1 cellular context compared by ENCODE assay signal in the genomic region with DNA sequence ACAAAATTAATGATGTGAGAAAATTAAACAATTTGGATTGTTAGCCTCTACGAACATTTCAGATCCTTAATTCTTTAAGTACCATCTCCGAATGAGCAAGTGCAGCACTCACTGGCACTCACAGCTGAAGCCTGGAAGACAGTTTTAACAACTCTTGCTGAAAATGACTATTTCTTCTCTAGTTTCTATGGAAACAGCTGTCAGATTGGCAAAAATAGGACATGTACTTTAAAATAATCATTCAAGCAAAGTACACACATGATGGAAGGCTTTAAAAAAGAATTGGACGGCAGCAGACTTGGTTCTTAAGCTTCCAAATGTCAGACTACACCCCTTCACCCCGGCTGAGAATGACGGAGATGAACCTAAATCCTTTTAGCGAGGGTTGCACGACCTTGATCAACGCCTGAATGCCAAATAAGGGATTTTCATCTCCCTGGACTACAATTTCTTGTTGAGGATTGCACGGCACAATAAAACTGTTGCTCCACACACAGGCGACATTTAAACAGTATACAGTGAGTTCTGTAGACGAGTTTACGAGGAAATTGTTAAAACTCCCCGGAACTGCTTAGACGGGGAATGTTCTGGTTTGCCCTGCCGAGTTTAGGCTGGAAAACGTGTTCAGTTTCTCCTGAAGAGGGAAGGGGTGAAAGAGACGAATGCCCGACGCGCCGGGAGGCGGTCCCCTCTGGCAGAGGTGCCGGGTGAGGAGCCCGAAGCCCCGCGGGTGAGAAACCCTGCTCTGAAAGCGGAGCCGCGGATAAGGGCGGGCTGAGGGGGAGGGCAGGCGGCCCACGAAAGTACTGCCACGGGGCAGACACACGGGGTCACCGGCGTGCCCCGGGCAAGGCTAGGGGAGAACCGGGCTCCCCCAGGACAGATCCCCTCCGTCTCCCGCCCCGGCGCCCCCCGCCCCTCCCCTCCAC.
TF ChIP-seq lines count a peak whose summit lies in the region.

No MANE protein-coding gene starts in this region.

TF ChIP-seq in HepG2, 621 proteins besides CTCF, POLR2A, EP300 and RAD21 (continued from another document):
- TF ChIP-seq HNF1A (IDR thresholded peaks at IDR 0.05; ENCODE audit: low read depth) (no peak), HNF1A (CRISPR knock-in tag; IDR thresholded peaks at IDR 0.05; ENCODE audit: borderline replicate concordance) (no peak), NR2F6 (IDR thresholded peaks at IDR 0.05) (no peak), NR2F6 (CRISPR knock-in tag; IDR thresholded peaks at IDR 0.05) (peak; percentile 6; the same call in 1 of the 2 replicates), ZBTB7B (CRISPR knock-in tag; IDR thresholded peaks at IDR 0.05) (0 out of 2 replicates have a peak, but pooled peaks have one; percentile 15), ATF7 (IDR thresholded peaks at IDR 0.05) (no peak), ATF7 (CRISPR knock-in tag; IDR thresholded peaks at IDR 0.05) (no peak; the same call in 1 of the 2 replicates), IRF1 (CRISPR knock-in tag; IDR thresholded peaks at IDR 0.05; ENCODE audit: low read depth) (no peak), HNRNPL (IDR thresholded peaks at IDR 0.05; ENCODE audit: low read depth, low read length) (no peak)
- TF ChIP-seq, protein P1, sequence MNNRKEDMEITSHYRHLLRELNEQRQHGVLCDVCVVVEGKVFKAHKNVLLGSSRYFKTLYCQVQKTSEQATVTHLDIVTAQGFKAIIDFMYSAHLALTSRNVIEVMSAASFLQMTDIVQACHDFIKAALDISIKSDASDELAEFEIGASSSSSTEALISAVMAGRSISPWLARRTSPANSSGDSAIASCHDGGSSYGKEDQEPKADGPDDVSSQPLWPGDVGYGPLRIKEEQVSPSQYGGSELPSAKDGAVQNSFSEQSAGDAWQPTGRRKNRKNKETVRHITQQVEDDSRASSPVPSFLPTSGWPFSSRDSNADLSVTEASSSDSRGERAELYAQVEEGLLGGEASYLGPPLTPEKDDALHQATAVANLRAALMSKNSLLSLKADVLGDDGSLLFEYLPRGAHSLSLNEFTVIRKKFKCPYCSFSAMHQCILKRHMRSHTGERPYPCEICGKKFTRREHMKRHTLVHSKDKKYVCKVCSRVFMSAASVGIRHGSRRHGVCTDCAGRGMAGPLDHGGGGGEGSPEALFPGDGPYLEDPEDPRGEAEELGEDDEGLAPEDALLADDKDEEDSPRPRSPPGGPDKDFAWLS (CRISPR knock-in tag; IDR thresholded peaks at IDR 0.05; ENCODE audit: borderline replicate concordance), result 0 out of 2 replicates have a peak, but pooled peaks have one; percentile 28
